In genomic region chr16:50263940-50264929, GRCh38 we compare ENCODE assay signal across 11 cellular contexts. TPM values are rescaled to one million over a fixed set of nuclear protein-coding genes. Genes with fewer than 3 reads are reported as not detected.
A peak's percentile ranks its signal among the peaks of the same experiment; 100 is the strongest.
DNase-seq lines count a peak whose midpoint lies in the region; ATAC-seq lines count a peak whose summit lies in the region.
"Had no signal": no experiment of that assay in that cellular context is flagged by ENCODE, and none has a peak within 500 bp of the region (broad histone marks: within the 10 kb centered on the region; RNA-seq: fewer than 3 reads in every experiment).

No MANE protein-coding gene starts in this region.

- peaks cover 74% of the 10 kb centered on the region for H3K4me1 Mint-ChIP-seq in activated CD8-positive, alpha-beta T cell treated with anti-CD3 and anti-CD28 coated beads, Interleukin-2, amount 10 ng/mL, durations not matched to agents 7 days and 5 days (ENCODE audit: low read depth)

- POLR2A ChIA-PET in activated CD8-positive, alpha-beta T cell treated with anti-CD3 and anti-CD28 coated beads, Interleukin-2, amount 10 ng/mL, durations not matched to agents 7 days and 5 days (lab: Charles Lee): interaction anchor here (1.0 to 3.7 kb wide), 2 partner anchors 9 to 10 kb away, joined by 3 to 18 read pairs; no protein-coding TSS in a partner anchor

- peak; percentile 70 for DNase-seq in activated CD8-positive, alpha-beta memory T cell treated with anti-CD3 and anti-CD28 coated beads, Interleukin-2, amount 50 U/mL, for 48 hours
- DNase-seq in activated CD8-positive, alpha-beta memory T cell treated with anti-CD3 and anti-CD28 coated beads for 24 hours: no peak
- DNase-seq in activated CD8-positive, alpha-beta T cell treated with anti-CD3 and anti-CD28 coated beads, Interleukin-2, amount 10 ng/mL, durations not matched to agents 7 days and 5 days: peak; percentile 54
- peak; percentile 38 for DNase-seq in renal cortical epithelial cell (ENCODE audit: low read depth)
- DNase-seq in H7: no peak
- DNase-seq in D341Med (ENCODE audit: low spot score): no peak

- peaks cover 30% of the 10 kb centered on the region for H3K36me3 Mint-ChIP-seq in activated CD8-positive, alpha-beta T cell treated with anti-CD3 and anti-CD28 coated beads, Interleukin-2, amount 10 ng/mL, durations not matched to agents 7 days and 5 days (ENCODE audit: low read depth)

- no peaks in the 10 kb centered on the region for H3K36me3 ChIP-seq in H7 (replicated peaks; ENCODE audit: control insufficient read depth, insufficient read depth, low read length)
- H3K36me3 ChIP-seq: colonic mucosa, sigmoid colon, transverse colon had no signal

- peak overlapping the region; percentile 64 for H3K27ac Mint-ChIP-seq in activated CD8-positive, alpha-beta T cell treated with anti-CD3 and anti-CD28 coated beads, Interleukin-2, amount 10 ng/mL, durations not matched to agents 7 days and 5 days

- no peak overlapping the region for H3K4me3 ChIP-seq in H7 (ENCODE audit: insufficient read depth, low read depth, low read length)
- H3K4me3 ChIP-seq: colonic mucosa, sigmoid colon, transverse colon had no signal

- CTCF ChIA-PET in activated CD8-positive, alpha-beta T cell treated with anti-CD3 and anti-CD28 coated beads, Interleukin-2, amount 10 ng/mL, durations not matched to agents 7 days and 5 days (lab: Charles Lee): interaction anchor here (1.1 to 2.3 kb wide), 8 partner anchors 9 to 401 kb away, joined by 3 to 9 read pairs (median 5); no protein-coding TSS in a partner anchor

- no peaks in the 10 kb centered on the region for H3K27me3 ChIP-seq in H7 (ENCODE audit: control insufficient read depth, insufficient read depth, low read length)
- H3K27me3 ChIP-seq: colonic mucosa, sigmoid colon, transverse colon had no signal

- peaks cover 5% of the 10 kb centered on the region for H3K27me3 Mint-ChIP-seq in activated CD8-positive, alpha-beta T cell treated with anti-CD3 and anti-CD28 coated beads, Interleukin-2, amount 10 ng/mL, durations not matched to agents 7 days and 5 days (ENCODE audit: low read depth)

- H3K9me3 Mint-ChIP-seq in activated CD8-positive, alpha-beta T cell treated with anti-CD3 and anti-CD28 coated beads, Interleukin-2, amount 10 ng/mL, durations not matched to agents 7 days and 5 days (ENCODE audit: insufficient read depth): no peaks in the 10 kb centered on the region

- peak; percentile 32 for ATAC-seq in HG02981 (IDR thresholded peaks at IDR 0.05; ENCODE audit: unreplicated experiment)
- ATAC-seq in activated CD8-positive, alpha-beta T cell treated with anti-CD3 and anti-CD28 coated beads, Interleukin-2, amount 10 ng/mL, durations not matched to agents 7 days and 5 days: no peak
- ATAC-seq in GM21367 (IDR thresholded peaks at IDR 0.05; ENCODE audit: unreplicated experiment): no peak

- no peak overlapping the region for H3K4me3 Mint-ChIP-seq in activated CD8-positive, alpha-beta T cell treated with anti-CD3 and anti-CD28 coated beads, Interleukin-2, amount 10 ng/mL, durations not matched to agents 7 days and 5 days

RNA-seq across cellular contexts. Expression of gene ADCY7, which starts 2.1 kb away (rescaled TPM):
- total RNA-seq in activated CD8-positive, alpha-beta T cell treated with anti-CD3 and anti-CD28 coated beads, Interleukin-2, amount 10 ng/mL, durations not matched to agents 7 days and 5 days: 100 to 1,000 TPM; 214 to 225 TPM
- 30.9 and 48.8 TPM in 2 replicates for total RNA-seq in renal cortical epithelial cell
- 2.2 and 2.5 TPM in 2 replicates for total RNA-seq in H7 (2014; rRNA removed; shearing (Covaris generic))

Comparison
In these comparisons a context has a peak if more than half of its experiments do, and no peak if none do; other contexts are left out.
1. DNase-seq: peak in activated CD8-positive, alpha-beta memory T cell treated with anti-CD3 and anti-CD28 coated beads, Interleukin-2, amount 50 U/mL, for 48 hours (single experiment), activated CD8-positive, alpha-beta T cell treated with anti-CD3 and anti-CD28 coated beads, Interleukin-2, amount 10 ng/mL, durations not matched to agents 7 days and 5 days (single experiment) and renal cortical epithelial cell (single experiment); none in activated CD8-positive, alpha-beta memory T cell treated with anti-CD3 and anti-CD28 coated beads for 24 hours (single experiment), H7 (single experiment) and D341Med (single experiment).